Comparison of ENCODE assay signal across 30 cellular contexts in genomic region chr7:146874722-146875121, GRCh38.
"Had no signal": no experiment of that assay in that cellular context is flagged by ENCODE, and none has a peak within 500 bp of the region (broad histone marks: within the 10 kb centered on the region; RNA-seq: fewer than 3 reads in every experiment).

No MANE protein-coding gene starts in this region.

- ATAC-seq: activated CD4-positive, CD25-positive, alpha-beta regulatory T cell treated with anti-CD3 and anti-CD28 coated beads, Interleukin-2, amount 50 U/mL, for 24 hours; activated CD8-positive, alpha-beta T cell treated with anti-CD3 and anti-CD28 coated beads for 36 hours; activated T-cell treated with anti-CD3 and anti-CD28 coated beads, Interleukin-2, amount 50 U/mL, for 4 hours; activated T-helper 17 cell treated with anti-CD3 and anti-CD28 coated beads, Interleukin-2, amount 50 U/mL, for 72 hours; esophagus mucosa had no signal

- H3K27ac Mint-ChIP-seq: activated B cell treated with CpG ODN at 0.5 μM for 24 hours; activated CD8-positive, alpha-beta T cell treated with anti-CD3 and anti-CD28 coated beads for 36 hours; activated naive CD8-positive, alpha-beta T cell; activated T-helper 17 cell treated with anti-CD3 and anti-CD28 coated beads, Interleukin-2, amount 50 U/mL, for 72 hours; dendritic cell treated with granulocyte-macrophage colony-stimulating factor and Interleukin-4, amounts not matched to agents 40 ng/mL and 50 ng/mL, for 4 days; endodermal cell had no signal

- H3K4me3 Mint-ChIP-seq: activated B cell treated with CpG ODN at 0.5 μM for 24 hours; activated CD8-positive, alpha-beta T cell treated with anti-CD3 and anti-CD28 coated beads for 36 hours; activated naive CD8-positive, alpha-beta T cell; activated T-cell treated with anti-CD3 and anti-CD28 coated beads, Interleukin-2, amount 50 U/mL, for 4 hours; activated T-helper 17 cell treated with anti-CD3 and anti-CD28 coated beads, Interleukin-2, amount 50 U/mL, for 72 hours; central memory CD8-positive, alpha-beta T cell; dendritic cell treated with granulocyte-macrophage colony-stimulating factor and Interleukin-4, amounts not matched to agents 40 ng/mL and 50 ng/mL, for 4 days; endodermal cell had no signal

- H3K27ac ChIP-seq: brain microvascular endothelial cell, coronary artery, dorsolateral prefrontal cortex, VCaP had no signal

- H3K27me3 ChIP-seq: brain microvascular endothelial cell, dorsolateral prefrontal cortex had no signal

- H3K36me3 ChIP-seq: brain microvascular endothelial cell had no signal

- FAIRE-seq: astrocyte, bronchial epithelial cell had no signal

- H3K36me3 Mint-ChIP-seq: activated naive CD8-positive, alpha-beta T cell had no signal

- H3K4me3 ChIP-seq: coronary artery, dorsolateral prefrontal cortex had no signal

- H3K4me1 Mint-ChIP-seq: activated B cell treated with CpG ODN at 0.5 μM for 24 hours; activated T-helper 17 cell treated with anti-CD3 and anti-CD28 coated beads, Interleukin-2, amount 50 U/mL, for 72 hours; central memory CD8-positive, alpha-beta T cell; endodermal cell had no signal

- H3K9me3 Mint-ChIP-seq: endodermal cell had no signal

- H3K27me3 Mint-ChIP-seq: activated B cell treated with CpG ODN at 0.5 μM for 24 hours; activated CD8-positive, alpha-beta T cell treated with anti-CD3 and anti-CD28 coated beads for 36 hours; activated naive CD8-positive, alpha-beta T cell; activated T-helper 17 cell treated with anti-CD3 and anti-CD28 coated beads, Interleukin-2, amount 50 U/mL, for 72 hours; central memory CD8-positive, alpha-beta T cell; dendritic cell treated with granulocyte-macrophage colony-stimulating factor and Interleukin-4, amounts not matched to agents 40 ng/mL and 50 ng/mL, for 4 days had no signal

- DNase-seq: activated B cell treated with CpG ODN at 0.5 μM for 24 hours; activated CD4-positive, alpha-beta T cell treated with anti-CD3 and anti-CD28 coated beads for 48 hours; activated CD4-positive, alpha-beta T cell treated with anti-CD3 and anti-CD28 coated beads, Interleukin-2, amount 50 U/mL, for 1 hour; activated CD4-positive, alpha-beta T cell treated with anti-CD3 and anti-CD28 coated beads, Interleukin-2, amount 50 U/mL, for 48 hours; activated CD8-positive, alpha-beta memory T cell treated with anti-CD3 and anti-CD28 coated beads for 24 hours; activated CD8-positive, alpha-beta T cell treated with anti-CD3 and anti-CD28 coated beads for 36 hours; activated effector memory CD4-positive, alpha-beta T cell treated with Interleukin-2 at 50 U/mL for 16 hours; activated gamma-delta T cell treated with Interleukin-2 at 50 U/mL for 16 hours; activated naive CD4-positive, alpha-beta T cell treated with anti-CD3 and anti-CD28 coated beads, Interleukin-2, amount 50 U/mL, for 16 hours; activated naive CD4-positive, alpha-beta T cell treated with Interleukin-2 at 50 U/mL for 16 hours; activated T-cell treated with anti-CD3 and anti-CD28 coated beads, Interleukin-2, amount 50 U/mL, for 4 hours; amniotic stem cell; anterior cingulate cortex; brain microvascular endothelial cell; dorsolateral prefrontal cortex; effector memory CD4-positive, alpha-beta T cell; foreskin fibroblast; head of caudate nucleus; T-helper 2 cell had no signal
